Comparison of ENCODE assay signal across 23 cellular contexts in genomic region chr4:87414806-87415205, GRCh38. TPM values are rescaled to one million over a fixed set of nuclear protein-coding genes. Genes with fewer than 3 reads are reported as not detected.
DNase-seq lines count a peak whose midpoint lies in the region; ATAC-seq lines count a peak whose summit lies in the region.
"Had no signal": no experiment of that assay in that cellular context is flagged by ENCODE, and none has a peak within 500 bp of the region (broad histone marks: within the 10 kb centered on the region; RNA-seq: fewer than 3 reads in every experiment).

No MANE protein-coding gene starts in this region.

- H3K4me3 ChIP-seq in HAP-1 = no peak overlapping the region
- H3K4me3 ChIP-seq: A549, BLaER1, GM12878 had no signal

- no peaks in the 10 kb centered on the region for H3K27me3 ChIP-seq in HAP-1 (ENCODE audit: low read depth)
- H3K27me3 ChIP-seq: BE2C, BLaER1 had no signal

- ATAC-seq in HG02642 (IDR thresholded peaks at IDR 0.05; ENCODE audit: poor library complexity, unreplicated experiment) = no peak
- ATAC-seq: A549, GM12878 had no signal

- H3K4me1 ChIP-seq in HAP-1 = peaks cover 27% of the 10 kb centered on the region
- H3K4me1 ChIP-seq: BE2C, BLaER1 had no signal

- no peaks in the 10 kb centered on the region for H3K36me3 ChIP-seq in HAP-1 (replicated peaks)
- H3K36me3 ChIP-seq: BE2C, BLaER1 had no signal

- in situ Hi-C loops in HAP-1 (cut with MboI; ENCODE audit: low sequenced_read_pairs) (no loop called here), SK-MEL-5 (cut with HindIII; ENCODE audit: low pct_unique_long_range_greater_than_20kb, low sequenced_read_pairs) (no loop called here)

- peak; percentile 44 for DNase-seq in NCI-H82 (lab: John Stamatoyannopoulos, UW)
- no peak for DNase-seq in NCI-H82 treated with DMSO at 0.1 percent for 48 hours (lab: John Stamatoyannopoulos, UW; ENCODE audit: unreplicated experiment)
- DNase-seq in HAP-1 (ENCODE audit: low spot score in 2 of 2) = peak; percentile 28 to 87
- peak; percentile 87 for DNase-seq in SK-MEL-5 (ENCODE audit: low read depth, low spot score)
- DNase-seq in foreskin melanocyte = peak; percentile 98
- DNase-seq in MV-4-11 (lab: John Stamatoyannopoulos, UW) = no peak
- DNase-seq in AG20443 (ENCODE audit: low spot score) = no peak
- DNase-seq: BE2C; C1 segment of cervical spinal cord; CD4-positive, alpha-beta memory T cell; CD4-positive, CD25-positive, alpha-beta regulatory T cell; CD8-positive, alpha-beta memory T cell; DMS 273 treated with DMSO at 0.1 percent for 48 hours; DMS153; DMS53; DMS79; DND-41; EL; GDM1 had no signal

- peaks cover 2% of the 10 kb centered on the region for H3K9me3 ChIP-seq in HAP-1
- H3K9me3 ChIP-seq: A549, BE2C had no signal

RNA-seq across cellular contexts. Expression of gene NUDT9, which starts 7.6 kb away (rescaled TPM):
- total RNA-seq in SK-MEL-5 (2014; rRNA removed; shearing (Covaris generic)) = 13.8 and 14.1 TPM in 2 replicates
- 40.9 and 48.1 TPM in 2 replicates for polyA plus RNA-seq in SK-MEL-5 (2015; cell fraction: cytosol; rRNA removed)
- 26.5 and 49.3 TPM in 2 replicates for polyA plus RNA-seq in SK-MEL-5 (2015; cell fraction: nucleus; rRNA removed)

RNA-seq across cellular contexts. Expression of gene HSD17B11, which starts 23.8 kb away (rescaled TPM):
- total RNA-seq in SK-MEL-5 (2014; rRNA removed; shearing (Covaris generic)) = 44.7 TPM in 2 replicates
- 27.5 and 30.1 TPM in 2 replicates for polyA plus RNA-seq in SK-MEL-5 (2015; cell fraction: cytosol; rRNA removed)
- polyA plus RNA-seq in SK-MEL-5 (2015; cell fraction: nucleus; rRNA removed) = 16.3 and 37.4 TPM in 2 replicates

Comparison
In these comparisons a context has a peak if more than half of its experiments do, and no peak if none do; other contexts are left out.
1. DNase-seq: peak in NCI-H82 (single experiment), HAP-1 (2 of 2), SK-MEL-5 (single experiment) and foreskin melanocyte (single experiment); none in NCI-H82 treated with DMSO at 0.1 percent for 48 hours (single experiment), MV-4-11 (single experiment) and AG20443 (single experiment).